Comparison of ENCODE assay signal across 1 cellular context in genomic region chr6:15662246-15663056, GRCh38.
A peak's percentile ranks its signal among the peaks of the same experiment; 100 is the strongest.
TF ChIP-seq lines count a peak whose summit lies in the region.

Gene DTNBP1 (minus strand): TSS chr6:15663028. CDS start chr6:15662869, 159 bp downstream.

TF ChIP-seq in HepG2, 621 proteins besides CTCF, POLR2A, EP300 and RAD21 (continued from another document and continues in another):
- TF ChIP-seq ZNF724P (CRISPR knock-in tag; IDR thresholded peaks at IDR 0.05; ENCODE audit: borderline replicate concordance) (no peak; the same call in 1 of the 2 replicates), GATAD2A (CRISPR knock-in tag; IDR thresholded peaks at IDR 0.05) (peak; percentile 29; the same call in 1 of the 2 replicates), ZBTB7B (CRISPR knock-in tag; IDR thresholded peaks at IDR 0.05) (no peak; the same call in 1 of the 2 replicates), TRIM22 (IDR thresholded peaks at IDR 0.05) (no peak), ZNF317 (CRISPR knock-in tag; IDR thresholded peaks at IDR 0.05) (peak; percentile 65), THAP11 (CRISPR knock-in tag; IDR thresholded peaks at IDR 0.05) (peak; percentile 57; the same call in 1 of the 2 replicates), ZHX2 (IDR thresholded peaks at IDR 0.05; ENCODE audit: low read depth) (peak; percentile 36; the same call in 1 of the 2 replicates), ZHX2 (CRISPR knock-in tag; IDR thresholded peaks at IDR 0.05; ENCODE audit: borderline replicate concordance) (no peak), MATR3 (CRISPR knock-in tag; IDR thresholded peaks at IDR 0.05) (no peak), DBP (CRISPR knock-in tag; IDR thresholded peaks at IDR 0.05; ENCODE audit: not compliant biosample characterization) (peak; percentile 63), YY1 (IDR thresholded peaks at IDR 0.05; ENCODE audit: insufficient read depth, insufficient replicate concordance, low read depth, low read length) (no peak), TCF12 (IDR thresholded peaks at IDR 0.05) (no peak), TCF12 (CRISPR knock-in tag; IDR thresholded peaks at IDR 0.05) (peak; percentile 61; the same call in 1 of the 2 replicates), ZNF549 (CRISPR knock-in tag; IDR thresholded peaks at IDR 0.05) (no peak; the same call in 1 of the 2 replicates), SSRP1 (CRISPR knock-in tag; IDR thresholded peaks at IDR 0.05) (no peak), CREBL2 (CRISPR knock-in tag; IDR thresholded peaks at IDR 0.05; ENCODE audit: borderline replicate concordance) (peak; percentile 16; the same call in 1 of the 2 replicates), ZNF512 (CRISPR knock-in tag; IDR thresholded peaks at IDR 0.05) (no peak), ZBTB49 (CRISPR knock-in tag; IDR thresholded peaks at IDR 0.05; ENCODE audit: borderline replicate concordance) (no peak), ZNF143 (CRISPR knock-in tag; IDR thresholded peaks at IDR 0.05) (peak; percentile 60; the same call in 1 of the 2 replicates), POGK (CRISPR knock-in tag; conservative IDR thresholded peaks at IDR 0.05) (peak; percentile 54), BHLHE40 (IDR thresholded peaks at IDR 0.05; ENCODE audit: low read length) (peak; percentile 76), ZNF766 (CRISPR knock-in tag; IDR thresholded peaks at IDR 0.05; ENCODE audit: borderline replicate concordance) (0 out of 2 replicates have a peak, but pooled peaks have one; percentile 16), MNT (IDR thresholded peaks at IDR 0.05) (no peak), SOX6 (IDR thresholded peaks at IDR 0.05) (no peak), SOX6 (CRISPR knock-in tag; IDR thresholded peaks at IDR 0.05) (peak; percentile 58), HBP1 (CRISPR knock-in tag; IDR thresholded peaks at IDR 0.05; ENCODE audit: low read depth) (no peak), ZNF781 (CRISPR knock-in tag; IDR thresholded peaks at IDR 0.05; ENCODE audit: borderline replicate concordance, not compliant biosample characterization) (no peak), ZNF33A (CRISPR knock-in tag; IDR thresholded peaks at IDR 0.05; ENCODE audit: borderline replicate concordance) (0 out of 2 replicates have a peak, but pooled peaks have one; percentile 58), ERF (CRISPR knock-in tag; IDR thresholded peaks at IDR 0.05) (peak; percentile 23), HMG20A (CRISPR knock-in tag; IDR thresholded peaks at IDR 0.05; ENCODE audit: borderline replicate concordance) (no peak), ZNF256 (CRISPR knock-in tag; conservative IDR thresholded peaks at IDR 0.05) (no peak), RFXAP (CRISPR knock-in tag; IDR thresholded peaks at IDR 0.05; ENCODE audit: borderline replicate concordance) (peak; percentile 56; the same call in 1 of the 2 replicates), SOX13 (IDR thresholded peaks at IDR 0.05) (no peak), SOX13 (CRISPR knock-in tag; conservative IDR thresholded peaks at IDR 0.05 in 1 of 2, IDR thresholded peaks at IDR 0.05 in 1 of 2) (peak in 1 of 2 experiments; percentile 34; a peak in 1 of 4 replicates), SYNCRIP (IDR thresholded peaks at IDR 0.05; ENCODE audit: insufficient read depth, low read depth, low read length) (no peak), GLI4 (CRISPR knock-in tag; IDR thresholded peaks at IDR 0.05; ENCODE audit: borderline replicate concordance) (peak; percentile 48; the same call in 1 of the 2 replicates), ZNF670 (CRISPR knock-in tag; IDR thresholded peaks at IDR 0.05; ENCODE audit: borderline replicate concordance) (peak; percentile 90), PHF8 (CRISPR knock-in tag; IDR thresholded peaks at IDR 0.05) (peak; percentile 79), ZBTB8A (CRISPR knock-in tag; IDR thresholded peaks at IDR 0.05; ENCODE audit: borderline replicate concordance, low read depth) (no peak; the same call in 1 of the 2 replicates), ZNF749 (CRISPR knock-in tag; IDR thresholded peaks at IDR 0.05; ENCODE audit: borderline replicate concordance) (peak; percentile 69; the same call in 1 of the 2 replicates), RARA (CRISPR knock-in tag; IDR thresholded peaks at IDR 0.05) (no peak), ATF2 (CRISPR knock-in tag; IDR thresholded peaks at IDR 0.05) (no peak)
